Comparison of ENCODE assay signal across 26 cellular contexts in genomic region chr16:1149101-1149636, GRCh38. TPM values are rescaled to one million over a fixed set of nuclear protein-coding genes. Genes with fewer than 3 reads are reported as not detected.
"Had no signal": no experiment of that assay in that cellular context is flagged by ENCODE, and none has a peak within 500 bp of the region (broad histone marks: within the 10 kb centered on the region; RNA-seq: fewer than 3 reads in every experiment).

No MANE protein-coding gene starts in this region.

- ATAC-seq: esophagus mucosa, heart left ventricle, left colon, left ventricle myocardium superior, psoas muscle, sciatic nerve had no signal

- H3K4me3 Mint-ChIP-seq: naive B cell had no signal

- H3K9me3 ChIP-seq: psoas muscle, thoracic aorta had no signal

- H3K36me3 ChIP-seq: heart left ventricle, stomach, thoracic aorta had no signal

- H3K4me3 ChIP-seq: heart left ventricle, lung, psoas muscle, stomach, thoracic aorta had no signal

- DNase-seq: effector memory CD4-positive, alpha-beta T cell; heart left ventricle; hippocampal formation; left colon; left ventricle myocardium superior; mesenchymal stem cell; midbrain; naive B cell; psoas muscle; retina; small intestine; stimulated activated CD4-positive, alpha-beta T cell treated with anti-CD3 and anti-CD28 coated beads, Interleukin-12 subunit alpha, Interleukin-12 subunit beta, amount 100 ng/mL, for 4 hours; stimulated activated naive CD4-positive, alpha-beta T cell; stomach; trophoblast cell had no signal

- H3K27ac ChIP-seq: psoas muscle, thoracic aorta had no signal

- H3K4me1 ChIP-seq: psoas muscle had no signal

- FAIRE-seq: endometrium, frontal cortex, small intestine had no signal

- H3K36me3 Mint-ChIP-seq: naive B cell had no signal

RNA-seq across cellular contexts. Expression of gene C1QTNF8, which starts 53.1 kb away (rescaled TPM):
- total RNA-seq: esophagus mucosa, fibroblast of lung, frontal cortex, glomerular endothelial cell, heart left ventricle, kidney epithelial cell, left colon, left ventricle myocardium superior, omental fat pad, psoas muscle, sciatic nerve, stomach, urinary bladder had no signal
- polyA plus RNA-seq: fibroblast of lung, heart left ventricle, psoas muscle, small intestine, stomach, urinary bladder had no signal
